Comparison of ENCODE assay signal across 10 cellular contexts in genomic region chr5:42982107-42982622, GRCh38. TPM values are rescaled to one million over a fixed set of nuclear protein-coding genes. Genes with fewer than 3 reads are reported as not detected.
DNase-seq lines count a peak whose midpoint lies in the region; ATAC-seq and TF ChIP-seq lines count a peak whose summit lies in the region.
"Had no signal": no experiment of that assay in that cellular context is flagged by ENCODE, and none has a peak within 500 bp of the region (broad histone marks: within the 10 kb centered on the region; RNA-seq: fewer than 3 reads in every experiment).

No MANE protein-coding gene starts in this region.

- no peak overlapping the region for H3K4me3 Mint-ChIP-seq in Caco-2 (ENCODE audit: unreplicated experiment)
- H3K4me3 Mint-ChIP-seq: activated naive CD8-positive, alpha-beta T cell; B cell had no signal

- peaks cover 5% of the 10 kb centered on the region for H3K36me3 Mint-ChIP-seq in Caco-2 (ENCODE audit: insufficient read depth, unreplicated experiment)

- H3K36me3 ChIP-seq in Caco-2 (ENCODE audit: control insufficient read depth, insufficient read depth, low read length), result no peaks in the 10 kb centered on the region
- H3K36me3 ChIP-seq in Panc1 (ENCODE audit: control insufficient read depth, insufficient read depth, low read length), result no peaks in the 10 kb centered on the region
- H3K36me3 ChIP-seq in Peyer's patch, result no peaks in the 10 kb centered on the region

- H3K27me3 ChIP-seq in Caco-2 (replicated peaks; ENCODE audit: control insufficient read depth, insufficient read depth, low read length) (no peaks in the 10 kb centered on the region), Panc1 (ENCODE audit: control insufficient read depth, insufficient read depth, low read length) (no peaks in the 10 kb centered on the region), foreskin keratinocyte (no peaks in the 10 kb centered on the region), Peyer's patch (no peaks in the 10 kb centered on the region)

- 0 out of 2 replicates have a peak overlapping the region, but pooled peaks have one; percentile 5 for H3K27ac ChIP-seq in Panc1 (ENCODE audit: low read length)
- peak overlapping the region; percentile 85 for H3K27ac ChIP-seq in foreskin keratinocyte
- H3K27ac ChIP-seq in Peyer's patch, result no peak overlapping the region

- in situ Hi-C loops in KBM-7 (cut with MboI; ENCODE audit: low pct_unique_long_range_greater_than_20kb, low sequenced_read_pairs) (no loop called here), Panc1 (cut with HindIII; ENCODE audit: low pct_unique_long_range_greater_than_20kb, low sequenced_read_pairs) (no loop called here)

- H3K4me3 ChIP-seq in Caco-2 (ENCODE audit: low read depth, low read length) (no peak overlapping the region), Panc1 (ENCODE audit: low read depth in 2 of 2, low read length in 2 of 2) (no peak overlapping the region), Peyer's patch (no peak overlapping the region)

- no peak for ATAC-seq in Panc1
- no peak for ATAC-seq in foreskin keratinocyte
- ATAC-seq in left colon, result no peak

- H3K4me1 ChIP-seq in Caco-2, result peaks cover 21% of the 10 kb centered on the region
- no peaks in the 10 kb centered on the region for H3K4me1 ChIP-seq in Panc1 (ENCODE audit: control insufficient read depth, insufficient read depth, low read length)
- H3K4me1 ChIP-seq in foreskin keratinocyte, result peaks cover 35% of the 10 kb centered on the region
- H3K4me1 ChIP-seq in Peyer's patch, result no peaks in the 10 kb centered on the region

- peaks cover 22% of the 10 kb centered on the region for H3K4me1 Mint-ChIP-seq in Caco-2 (ENCODE audit: low read depth, unreplicated experiment)

- intact Hi-C loops in Caco-2 (cut with micrococcal nuclease; ENCODE audit: unreplicated experiment), result no loop called here
- intact Hi-C loops in Panc1 (cut with micrococcal nuclease; ENCODE audit: unreplicated experiment), result no loop called here
- intact Hi-C loops in left colon (cut with DNase I, micrococcal nuclease), result no loop called here

- DNase-seq in Caco-2 (peak; percentile 45 to 68), KBM-7 (peak; percentile 44), Panc1 (ENCODE audit: low read depth, low spot score) (no peak), foreskin keratinocyte (peak in 1 of 2 donors; percentile 45), left colon (no peak), Peyer's patch (no peak), SIG-M5 (lab: John Stamatoyannopoulos, UW) (no peak), CD1c-positive myeloid dendritic cell (ENCODE audit: extremely low spot score) (no peak)

- peaks cover 17% of the 10 kb centered on the region for H3K9me3 Mint-ChIP-seq in Caco-2 (ENCODE audit: unreplicated experiment)

- H3K27me3 Mint-ChIP-seq in Caco-2 (ENCODE audit: insufficient read depth, unreplicated experiment), result no peaks in the 10 kb centered on the region
- H3K27me3 Mint-ChIP-seq: activated naive CD8-positive, alpha-beta T cell; B cell had no signal

- CTCF ChIA-PET in Caco-2 (lab: Charles Lee), result interaction anchor here (0.5 to 0.6 kb wide), 2 partner anchors 84 to 119 kb away, joined by 3 read pairs; no protein-coding TSS in a partner anchor
- CTCF ChIA-PET in Panc1 (lab: Charles Lee), result no interaction called here

- no TSS peak for BruUV-seq in Caco-2 (replicated peaks; lab: Mats Ljungman, UMichigan)
- no TSS peak for BruUV-seq in Panc1 (replicated peaks; lab: Mats Ljungman, UMichigan)

- no peak overlapping the region for H3K27ac Mint-ChIP-seq in Caco-2 (ENCODE audit: unreplicated experiment)
- H3K27ac Mint-ChIP-seq: activated naive CD8-positive, alpha-beta T cell; B cell had no signal

- peaks cover 17% of the 10 kb centered on the region; the same call in 1 of the 2 replicates for H3K9me3 ChIP-seq in Caco-2
- no peaks in the 10 kb centered on the region for H3K9me3 ChIP-seq in Panc1 (ENCODE audit: control insufficient read depth, insufficient read depth, low read depth, low read length)
- no peaks in the 10 kb centered on the region for H3K9me3 ChIP-seq in Peyer's patch

- no peak for TF ChIP-seq POLR2A in Peyer's patch (IDR thresholded peaks at IDR 0.05)

- POLR2A ChIA-PET in Caco-2 (lab: Charles Lee), result no interaction called here
- POLR2A ChIA-PET in Panc1 (lab: Charles Lee), result no interaction called here

- TF ChIP-seq CTCF in Caco-2 (IDR thresholded peaks at IDR 0.05; ENCODE audit: insufficient read depth in 1 of 2, low read depth in 1 of 2, low read length in 1 of 2, severe bottlenecking in 1 of 2, unreplicated experiment in 1 of 2) (no peak), Panc1 (IDR thresholded peaks at IDR 0.05) (no peak), foreskin keratinocyte (conservative IDR thresholded peaks at IDR 0.05) (no peak), Peyer's patch (IDR thresholded peaks at IDR 0.05) (no peak)

RNA-seq across cellular contexts. Expression of gene ANXA2R, which starts 58.0 kb away (rescaled TPM):
- total RNA-seq in Caco-2 (2022) (3.1 and 4.1 TPM in 2 replicates), Panc1 (2021; ENCODE audit: unreplicated experiment) (6.2 TPM), foreskin keratinocyte (0.49 and 0.71 TPM in 2 replicates), left colon (1 to 10 TPM; 1.0 to 1.3 TPM), Peyer's patch (10 to 100 TPM in 1 of 4 donors, 1 to 10 TPM in 3; 3.9 to 18.2 (median 5.8) TPM)
- polyA plus RNA-seq in Panc1 (2012; ENCODE audit: insufficient read length), result 4.0 TPM
- 0.48 and 0.68 TPM in 2 replicates for polyA plus RNA-seq in foreskin keratinocyte

Comparison
In these comparisons a context has a peak if more than half of its experiments do, and no peak if none do; other contexts are left out.
1. DNase-seq: peak in Caco-2 (2 of 2) and KBM-7 (single experiment); none in Panc1 (single experiment), left colon (0 of 2), Peyer's patch (0 of 3), SIG-M5 (single experiment) and CD1c-positive myeloid dendritic cell (single experiment).
2. H3K27ac ChIP-seq: peak in Panc1 (single experiment) and foreskin keratinocyte (single experiment); none in Peyer's patch (0 of 4).